In genomic region chr7:151783958-151784575, GRCh38 we compare ENCODE assay signal across 23 cellular contexts.
"Had no signal": no experiment of that assay in that cellular context is flagged by ENCODE, and none has a peak within 500 bp of the region (broad histone marks: within the 10 kb centered on the region; RNA-seq: fewer than 3 reads in every experiment).

No MANE protein-coding gene starts in this region.

- H3K4me3 Mint-ChIP-seq: endodermal cell, neural crest cell had no signal

- H3K27ac Mint-ChIP-seq: endodermal cell, mesothelial cell of epicardium had no signal

- H3K4me1 Mint-ChIP-seq: neural crest cell had no signal

- H3K36me3 Mint-ChIP-seq: mesothelial cell of epicardium, natural killer cell had no signal

- H3K27me3 ChIP-seq: hepatocyte, pancreas, right lobe of liver, stomach, transverse colon had no signal

- FAIRE-seq: endothelial cell of umbilical vein, pancreas had no signal

- H2AFZ ChIP-seq: hepatocyte had no signal

- H3K4me1 ChIP-seq: foreskin keratinocyte, pancreas had no signal

- H3K9me3 Mint-ChIP-seq: mesothelial cell of epicardium, natural killer cell, neural crest cell had no signal

- H3K36me3 ChIP-seq: pancreas, prostate gland had no signal

- DNase-seq: effector CD4-positive, alpha-beta T cell; endodermal cell; erythroblast; foreskin keratinocyte; head of caudate nucleus; kidney glomerular epithelial cell; natural killer cell; occipital lobe; stimulated activated CD4-positive, alpha-beta T cell treated with anti-CD3 and anti-CD28 coated beads, Interleukin-2, amount 100 ng/mL, for 24 hours; stimulated activated CD4-positive, alpha-beta T cell treated with anti-CD3 and anti-CD28 coated beads, Interleukin-4, amount 100 ng/mL, for 4 hours; stimulated activated naive CD4-positive, alpha-beta T cell; stomach; substantia nigra; transverse colon had no signal

- H3K9me3 ChIP-seq: pancreas, prostate gland, right lobe of liver, stomach, thoracic aorta, transverse colon had no signal

- H3K4me3 ChIP-seq: coronary artery, hepatocyte, prostate gland, right lobe of liver, stomach, transverse colon had no signal

- ATAC-seq: foreskin keratinocyte, natural killer cell, right lobe of liver had no signal

- H3K27ac ChIP-seq: coronary artery, foreskin keratinocyte, hepatocyte, pancreas, prostate gland, stomach, thoracic aorta, transverse colon had no signal
